ENCODE assay signal across 11 cellular contexts in the genomic region with DNA sequence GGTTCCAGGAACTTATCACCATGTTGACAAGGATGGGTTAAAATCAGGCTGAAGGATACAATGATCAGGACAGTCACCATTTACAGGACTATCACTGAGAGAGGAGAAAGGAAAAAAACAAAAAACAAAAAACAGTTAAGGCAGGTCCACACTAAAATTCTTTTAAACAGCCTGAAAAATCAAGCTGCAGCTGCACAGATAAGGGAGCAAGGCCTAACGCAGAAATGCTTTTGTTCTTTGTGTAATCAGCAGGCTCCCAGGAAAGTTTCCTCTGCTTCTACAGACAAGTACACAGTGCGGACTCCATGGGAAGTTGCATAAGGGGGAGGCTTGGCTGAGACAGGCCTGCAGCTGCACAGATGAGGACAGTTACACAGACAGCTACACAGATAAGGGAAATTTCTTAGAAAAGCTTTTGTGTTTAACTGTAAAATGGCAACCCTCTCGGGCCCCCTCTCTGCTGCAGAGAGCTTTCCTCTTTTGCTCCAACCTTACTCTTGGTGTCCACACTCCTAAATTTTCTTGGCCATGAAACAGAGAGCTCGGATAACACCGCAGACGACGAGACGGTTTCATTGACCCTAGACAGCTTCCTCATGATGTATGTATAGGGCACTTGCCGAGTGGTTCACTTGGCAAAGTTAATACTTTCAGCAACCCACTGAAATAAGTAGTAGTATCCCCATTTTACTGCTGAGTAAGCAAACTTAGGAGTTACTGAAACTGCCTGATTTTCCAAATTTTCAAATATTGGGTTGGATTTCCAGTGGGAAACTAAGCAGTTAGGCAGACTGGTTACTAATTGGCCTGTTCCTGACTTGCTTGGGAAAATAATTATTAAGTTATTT. TPM values are rescaled to one million over a fixed set of nuclear protein-coding genes. Genes with fewer than 3 reads are reported as not detected.
DNase-seq lines count a peak whose midpoint lies in the region; ATAC-seq, FAIRE-seq and TF ChIP-seq lines count a peak whose summit lies in the region.
"Had no signal": no experiment of that assay in that cellular context is flagged by ENCODE, and none has a peak within 500 bp of the region (broad histone marks: within the 10 kb centered on the region; RNA-seq: fewer than 3 reads in every experiment).

No MANE protein-coding gene starts in this region.

- peaks cover 30% of the 10 kb centered on the region for H3K27me3 ChIP-seq in astrocyte (ENCODE audit: insufficient read depth, low read length)
- H3K27me3 ChIP-seq in hepatocyte = no peaks in the 10 kb centered on the region

- WGBS in hepatocyte (ENCODE audit: low lambda C conversion rate, missing lambda C conversion rate) = 44% methylated on average over 9 of the region's 9 CpGs

- no peaks in the 10 kb centered on the region for H3K9me3 ChIP-seq in astrocyte (ENCODE audit: insufficient read depth, low read depth, low read length)
- no peaks in the 10 kb centered on the region for H3K9me3 ChIP-seq in hepatocyte (ENCODE audit: low read depth)
- H3K9me3 ChIP-seq: esophagus squamous epithelium had no signal

- intact Hi-C loops in sciatic nerve (cut with DNase I) = no loop called here

- H3K9ac ChIP-seq in astrocyte (ENCODE audit: low read length) = no peak overlapping the region

- no peak overlapping the region for H3K4me3 ChIP-seq in Jurkat, Clone E6-1 (ENCODE audit: low read length)
- no peak overlapping the region for H3K4me3 ChIP-seq in astrocyte (ENCODE audit: insufficient read depth, low read depth, low read length)
- H3K4me3 ChIP-seq in hepatocyte = no peak overlapping the region
- H3K4me3 ChIP-seq: esophagus squamous epithelium had no signal

- H3K4me1 ChIP-seq in astrocyte (ENCODE audit: insufficient read depth, low read length) (peaks cover 4% of the 10 kb centered on the region), hepatocyte (ENCODE audit: insufficient read depth) (peaks cover 40% of the 10 kb centered on the region)

- H3K4me3 Mint-ChIP-seq in astrocyte (ENCODE audit: unreplicated experiment) = no peak overlapping the region
- H3K4me3 Mint-ChIP-seq in activated T-helper 17 cell treated with anti-CD3 and anti-CD28 coated beads, Interleukin-2, amount 50 U/mL, for 72 hours = no peak overlapping the region

- H2AFZ ChIP-seq in astrocyte (ENCODE audit: low read depth, low read length) (no peak overlapping the region), hepatocyte (peak overlapping the region; percentile 35)

- no peaks in the 10 kb centered on the region for H3K9me2 ChIP-seq in hepatocyte (replicated peaks; ENCODE audit: insufficient read depth)

- H3K36me3 Mint-ChIP-seq in astrocyte (ENCODE audit: low read depth, unreplicated experiment) = no peaks in the 10 kb centered on the region
- H3K36me3 Mint-ChIP-seq in activated T-helper 17 cell treated with anti-CD3 and anti-CD28 coated beads, Interleukin-2, amount 50 U/mL, for 72 hours (ENCODE audit: low read depth) = no peaks in the 10 kb centered on the region

- no peak for FAIRE-seq in astrocyte (lab: Jason Lieb, UNC)
- FAIRE-seq: GM19239 had no signal

- peak; percentile 98 for ATAC-seq in sciatic nerve
- ATAC-seq in activated T-helper 17 cell treated with anti-CD3 and anti-CD28 coated beads, Interleukin-2, amount 50 U/mL, for 72 hours (replicated peaks) = no peak
- ATAC-seq in GM18505 (IDR thresholded peaks at IDR 0.05; ENCODE audit: unreplicated experiment) = no peak

- peaks cover 27% of the 10 kb centered on the region for H3K4me1 Mint-ChIP-seq in astrocyte (ENCODE audit: low read depth, unreplicated experiment)
- H3K4me1 Mint-ChIP-seq in activated T-helper 17 cell treated with anti-CD3 and anti-CD28 coated beads, Interleukin-2, amount 50 U/mL, for 72 hours = no peaks in the 10 kb centered on the region

- no peak overlapping the region for H3K27ac ChIP-seq in astrocyte (ENCODE audit: low read depth, low read length)
- H3K27ac ChIP-seq in hepatocyte = peak overlapping the region; percentile 49
- H3K27ac ChIP-seq: esophagus squamous epithelium, VCaP had no signal

- H3K27ac Mint-ChIP-seq in astrocyte (ENCODE audit: unreplicated experiment) = peak overlapping the region; percentile 0
- H3K27ac Mint-ChIP-seq in activated T-helper 17 cell treated with anti-CD3 and anti-CD28 coated beads, Interleukin-2, amount 50 U/mL, for 72 hours = no peak overlapping the region

- H3K79me2 ChIP-seq in astrocyte (ENCODE audit: insufficient read depth, low read length) (no peaks in the 10 kb centered on the region), hepatocyte (no peaks in the 10 kb centered on the region)

- H3K9me3 Mint-ChIP-seq in astrocyte (ENCODE audit: unreplicated experiment) = no peaks in the 10 kb centered on the region
- H3K9me3 Mint-ChIP-seq in activated T-helper 17 cell treated with anti-CD3 and anti-CD28 coated beads, Interleukin-2, amount 50 U/mL, for 72 hours = no peaks in the 10 kb centered on the region

- peak; percentile 27 for DNase-seq in Jurkat, Clone E6-1 (ENCODE audit: low read depth, low spot score)
- DNase-seq in astrocyte (ENCODE audit: low read depth) (peak; percentile 46), hepatocyte (ENCODE audit: low spot score) (peak; percentile 67), sciatic nerve (ENCODE audit: low spot score) (no peak), germinal center (ENCODE audit: low spot score) (no peak), NCI-H524 (lab: John Stamatoyannopoulos, UW) (no peak)
- DNase-seq: esophagus squamous epithelium had no signal

- no peaks in the 10 kb centered on the region for H4K20me1 ChIP-seq in astrocyte (ENCODE audit: insufficient read depth, low read length)
- H4K20me1 ChIP-seq in hepatocyte (ENCODE audit: insufficient read depth, poor library complexity, severe bottlenecking) = no peaks in the 10 kb centered on the region

- no peaks in the 10 kb centered on the region for H3K36me3 ChIP-seq in astrocyte (ENCODE audit: insufficient read depth, low read length)
- no peaks in the 10 kb centered on the region for H3K36me3 ChIP-seq in hepatocyte (replicated peaks; ENCODE audit: insufficient read depth, low read depth)
- H3K36me3 ChIP-seq: esophagus squamous epithelium had no signal

- TF ChIP-seq CTCF in astrocyte (IDR thresholded peaks at IDR 0.05; ENCODE audit: insufficient read depth, low read depth, low read length) (no peak), hepatocyte (IDR thresholded peaks at IDR 0.05; ENCODE audit: poor library complexity) (no peak)

- no peak for TF ChIP-seq POLR2A in GM18505 (IDR thresholded peaks at IDR 0.05; ENCODE audit: borderline replicate concordance, extremely low read depth, insufficient read depth, insufficient read length)

- H3K4me2 ChIP-seq in astrocyte (ENCODE audit: low read length) (no peak overlapping the region), hepatocyte (peak overlapping the region; percentile 50)

- H3K27me3 Mint-ChIP-seq in astrocyte (ENCODE audit: low read depth, unreplicated experiment) = no peaks in the 10 kb centered on the region
- peaks cover 36% of the 10 kb centered on the region for H3K27me3 Mint-ChIP-seq in activated T-helper 17 cell treated with anti-CD3 and anti-CD28 coated beads, Interleukin-2, amount 50 U/mL, for 72 hours

RNA-seq across cellular contexts. Expression of a gene that starts 45.5 kb away (rescaled TPM):
- polyA plus RNA-seq in Jurkat, Clone E6-1 (2012; ENCODE audit: insufficient read depth, insufficient read length) = not detected
- total RNA-seq in astrocyte (not detected in 2 replicates), hepatocyte (0.12 TPM in 1 of 2 replicates, not detected in the other), sciatic nerve (not detected)
- not detected in 2 replicates for polyA plus RNA-seq in hepatocyte
- total RNA-seq in activated T-helper 17 cell treated with anti-CD3 and anti-CD28 coated beads, Interleukin-2, amount 50 U/mL, for 72 hours = not detected
- total RNA-seq: esophagus squamous epithelium had no signal

Comparison
In these comparisons a context has a peak if more than half of its experiments do, and no peak if none do; other contexts are left out.
1. DNase-seq: peak in Jurkat, Clone E6-1 (single experiment), astrocyte (single experiment) and hepatocyte (single experiment); none in sciatic nerve (single experiment), germinal center (single experiment) and NCI-H524 (0 of 2).